8 cellular contexts compared by ENCODE assay signal in genomic region chr3:195441051-195441450, GRCh38. TPM values are rescaled to one million over a fixed set of nuclear protein-coding genes. Genes with fewer than 3 reads are reported as not detected.
DNase-seq lines count a peak whose midpoint lies in the region; ATAC-seq and TF ChIP-seq lines count a peak whose summit lies in the region.

No MANE protein-coding gene starts in this region.

- H3K36me3 Mint-ChIP-seq in neural crest cell (ENCODE audit: low read depth) = no peaks in the 10 kb centered on the region

- H3K4me3 Mint-ChIP-seq in neural crest cell = peak overlapping the region; percentile 97

- ATAC-seq in GM18498 (IDR thresholded peaks at IDR 0.05; ENCODE audit: unreplicated experiment) = no peak

- no peak overlapping the region for H3K27ac Mint-ChIP-seq in neural crest cell (ENCODE audit: unreplicated experiment)

- H3K27me3 Mint-ChIP-seq in neural crest cell (ENCODE audit: low read depth) = no peaks in the 10 kb centered on the region

- no peaks in the 10 kb centered on the region for H3K9me3 ChIP-seq in ectodermal cell (ENCODE audit: control insufficient read depth, low read length)

- POLR2A ChIA-PET in BJ (lab: Charles Lee) = no interaction called here

- no peaks in the 10 kb centered on the region for H3K9me3 Mint-ChIP-seq in neural crest cell

- DNase-seq in BJ (ENCODE audit: low read depth) (no peak), LNCaP clone FGC (ENCODE audit: low read depth) (no peak), neural crest cell (ENCODE audit: low read depth, low spot score) (no peak), GF-D8 (lab: John Stamatoyannopoulos, UW) (no peak), DMS53 (lab: John Stamatoyannopoulos, UW) (no peak), pons (ENCODE audit: low spot score) (no peak)

- no peak overlapping the region for H3K27ac ChIP-seq in ectodermal cell (ENCODE audit: insufficient read depth, low read depth, low read length, poor library complexity, severe bottlenecking)

- peaks cover 29% of the 10 kb centered on the region for H3K4me1 Mint-ChIP-seq in neural crest cell

- H3K27me3 ChIP-seq in BJ (ENCODE audit: control insufficient read depth, insufficient read depth, low read length) = no peaks in the 10 kb centered on the region
- no peaks in the 10 kb centered on the region for H3K27me3 ChIP-seq in ectodermal cell (ENCODE audit: control insufficient read depth, insufficient read depth, low read length, poor library complexity, severe bottlenecking)

- peaks cover 5% of the 10 kb centered on the region for H3K4me1 ChIP-seq in ectodermal cell (ENCODE audit: control insufficient read depth, insufficient read depth, low read length)

- CTCF ChIA-PET in BJ (lab: Yijun Ruan, JAX) = interaction anchor here (0.6 to 1.2 kb wide), 5 partner anchors 22 to 171 kb away, joined by 3 to 4 read pairs (median 3); no protein-coding TSS in a partner anchor

- no peaks in the 10 kb centered on the region for H3K36me3 ChIP-seq in BJ (ENCODE audit: control insufficient read depth, insufficient read depth, low read length)
- H3K36me3 ChIP-seq in ectodermal cell (ENCODE audit: control insufficient read depth, insufficient read depth, low read length) = no peaks in the 10 kb centered on the region

- 79 to 86% methylated on average over 2 of the region's 2 CpGs for WGBS in ectodermal cell, 2 experiments

- H3K4me3 ChIP-seq in BJ (ENCODE audit: low read depth, low read length) = peak overlapping the region; percentile 91
- H3K4me3 ChIP-seq in LNCaP clone FGC (ENCODE audit: low read depth, low read length) = peak overlapping the region; percentile 87
- H3K4me3 ChIP-seq in ectodermal cell (ENCODE audit: insufficient read depth, low read depth, low read length) = peak overlapping the region; percentile 84

- TF ChIP-seq CTCF in BJ (IDR thresholded peaks at IDR 0.05; ENCODE audit: insufficient read depth, low read depth, low read length) (no peak), LNCaP clone FGC (IDR thresholded peaks at IDR 0.05; ENCODE audit: control insufficient read depth, extremely low read depth, insufficient read depth) (no peak), neural crest cell (conservative IDR thresholded peaks at IDR 0.05) (no peak)

RNA-seq across cellular contexts. Expression of gene ACAP2, which starts 1.8 kb away (rescaled TPM):
- polyA plus RNA-seq in BJ (2011; rRNA removed) = 12.5 and 28.7 TPM in 2 replicates
- polyA minus RNA-seq in BJ (2011; rRNA and poly(A)+ RNA removed) = 30.6 and 34.1 TPM in 2 replicates
- 28.7 TPM for polyA plus RNA-seq in ectodermal cell (2013, experiment 1 of 4)
- polyA plus RNA-seq in ectodermal cell (2013, experiment 2 of 4) = 28.4 TPM
- 27.7 TPM for polyA plus RNA-seq in ectodermal cell (2013, experiment 3 of 4)
- polyA plus RNA-seq in ectodermal cell (2013, experiment 4 of 4) = 27.8 TPM
- 35.7 and 37.8 TPM in 2 replicates for total RNA-seq in neural crest cell
